ENCODE assay signal across 1 cellular context in genomic region chr6:30684386-30685156, GRCh38.
TF ChIP-seq lines count a peak whose summit lies in the region.

No MANE protein-coding gene starts in this region.

TF ChIP-seq in HepG2, 621 proteins besides CTCF, POLR2A, EP300 and RAD21:
- TF ChIP-seq ZNF558 (CRISPR knock-in tag; IDR thresholded peaks at IDR 0.05; ENCODE audit: borderline replicate concordance) (no peak), ZSCAN9 (CRISPR knock-in tag; IDR thresholded peaks at IDR 0.05; ENCODE audit: borderline replicate concordance) (no peak), U2AF1 (optimal IDR thresholded peaks at IDR 0.05; ENCODE audit: low read depth, low read length) (no peak), UBTF (CRISPR knock-in tag; IDR thresholded peaks at IDR 0.05) (no peak), HMG20B (CRISPR knock-in tag; conservative IDR thresholded peaks at IDR 0.05) (no peak), ZNF121 (CRISPR knock-in tag; IDR thresholded peaks at IDR 0.05) (no peak), MTA3 (CRISPR knock-in tag; IDR thresholded peaks at IDR 0.05) (no peak), SUZ12 (IDR thresholded peaks at IDR 0.05; ENCODE audit: low read depth, low read length) (no peak), SPEN (CRISPR knock-in tag; IDR thresholded peaks at IDR 0.05; ENCODE audit: low read depth) (no peak)
